ENCODE assay signal across 2 cellular contexts in the genomic region with DNA sequence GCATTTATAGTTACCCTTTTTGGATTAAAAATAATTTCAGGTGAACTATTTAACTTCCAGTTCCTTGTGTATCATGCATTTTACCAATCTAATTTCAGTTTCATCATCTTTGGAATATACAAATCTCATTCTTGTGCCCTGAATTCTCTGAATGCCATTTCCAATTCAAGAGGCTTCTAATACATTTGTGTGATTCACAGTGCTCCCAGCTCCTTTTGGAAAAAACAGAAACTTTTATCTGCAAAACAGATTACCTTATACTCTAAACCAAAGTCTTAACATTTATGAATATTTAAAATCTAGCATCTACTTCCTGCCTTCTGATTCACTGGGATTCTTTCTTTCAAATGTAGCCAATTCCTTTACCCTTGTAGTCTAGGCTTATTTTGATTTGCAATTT.
TF ChIP-seq lines count a peak whose summit lies in the region.

No MANE protein-coding gene starts in this region.

TF ChIP-seq in SK-N-SH, 30 proteins besides CTCF, POLR2A, EP300 and RAD21:
- TF ChIP-seq NFIC (IDR thresholded peaks at IDR 0.05; ENCODE audit: borderline replicate concordance) (no peak), TCF12 (IDR thresholded peaks at IDR 0.05) (no peak), USF1 (IDR thresholded peaks at IDR 0.05; ENCODE audit: borderline replicate concordance, low read depth) (no peak), JUND (IDR thresholded peaks at IDR 0.05) (no peak), FOXJ3 (CRISPR knock-in tag; IDR thresholded peaks at IDR 0.05) (no peak), SMC3 (IDR thresholded peaks at IDR 0.05; ENCODE audit: low read depth, low read length) (no peak), POLR2AphosphoS5 (IDR thresholded peaks at IDR 0.05; ENCODE audit: low read depth, low read length) (no peak), CHD2 (IDR thresholded peaks at IDR 0.05; ENCODE audit: low read length, partially characterized antibody) (no peak), RCOR1 (IDR thresholded peaks at IDR 0.05; ENCODE audit: low read length) (no peak), MEF2A (IDR thresholded peaks at IDR 0.05; ENCODE audit: borderline replicate concordance, low read depth) (no peak), TEAD4 (IDR thresholded peaks at IDR 0.05; ENCODE audit: borderline replicate concordance, insufficient read depth) (no peak), GATA2 (CRISPR knock-in tag; IDR thresholded peaks at IDR 0.05) (no peak), GABPA (IDR thresholded peaks at IDR 0.05; ENCODE audit: low read depth) (no peak), MXI1 (IDR thresholded peaks at IDR 0.05; ENCODE audit: low read depth, low read length) (no peak), REST (IDR thresholded peaks at IDR 0.05; ENCODE audit: low read depth, low read length) (no peak)
- TF ChIP-seq, protein P1, sequence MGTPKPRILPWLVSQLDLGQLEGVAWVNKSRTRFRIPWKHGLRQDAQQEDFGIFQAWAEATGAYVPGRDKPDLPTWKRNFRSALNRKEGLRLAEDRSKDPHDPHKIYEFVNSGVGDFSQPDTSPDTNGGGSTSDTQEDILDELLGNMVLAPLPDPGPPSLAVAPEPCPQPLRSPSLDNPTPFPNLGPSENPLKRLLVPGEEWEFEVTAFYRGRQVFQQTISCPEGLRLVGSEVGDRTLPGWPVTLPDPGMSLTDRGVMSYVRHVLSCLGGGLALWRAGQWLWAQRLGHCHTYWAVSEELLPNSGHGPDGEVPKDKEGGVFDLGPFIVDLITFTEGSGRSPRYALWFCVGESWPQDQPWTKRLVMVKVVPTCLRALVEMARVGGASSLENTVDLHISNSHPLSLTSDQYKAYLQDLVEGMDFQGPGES (IDR thresholded peaks at IDR 0.05; ENCODE audit: low read depth, low read length), result no peak
- TF ChIP-seq, protein P2, sequence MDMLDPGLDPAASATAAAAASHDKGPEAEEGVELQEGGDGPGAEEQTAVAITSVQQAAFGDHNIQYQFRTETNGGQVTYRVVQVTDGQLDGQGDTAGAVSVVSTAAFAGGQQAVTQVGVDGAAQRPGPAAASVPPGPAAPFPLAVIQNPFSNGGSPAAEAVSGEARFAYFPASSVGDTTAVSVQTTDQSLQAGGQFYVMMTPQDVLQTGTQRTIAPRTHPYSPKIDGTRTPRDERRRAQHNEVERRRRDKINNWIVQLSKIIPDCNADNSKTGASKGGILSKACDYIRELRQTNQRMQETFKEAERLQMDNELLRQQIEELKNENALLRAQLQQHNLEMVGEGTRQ (IDR thresholded peaks at IDR 0.05; ENCODE audit: borderline replicate concordance, low read depth, low read length), result no peak

TF ChIP-seq in SK-N-SH treated with all-trans-retinoic acid at 6 μM for 48 hours, 23 proteins besides CTCF, POLR2A, EP300 and RAD21:
- TF ChIP-seq, protein P3, sequence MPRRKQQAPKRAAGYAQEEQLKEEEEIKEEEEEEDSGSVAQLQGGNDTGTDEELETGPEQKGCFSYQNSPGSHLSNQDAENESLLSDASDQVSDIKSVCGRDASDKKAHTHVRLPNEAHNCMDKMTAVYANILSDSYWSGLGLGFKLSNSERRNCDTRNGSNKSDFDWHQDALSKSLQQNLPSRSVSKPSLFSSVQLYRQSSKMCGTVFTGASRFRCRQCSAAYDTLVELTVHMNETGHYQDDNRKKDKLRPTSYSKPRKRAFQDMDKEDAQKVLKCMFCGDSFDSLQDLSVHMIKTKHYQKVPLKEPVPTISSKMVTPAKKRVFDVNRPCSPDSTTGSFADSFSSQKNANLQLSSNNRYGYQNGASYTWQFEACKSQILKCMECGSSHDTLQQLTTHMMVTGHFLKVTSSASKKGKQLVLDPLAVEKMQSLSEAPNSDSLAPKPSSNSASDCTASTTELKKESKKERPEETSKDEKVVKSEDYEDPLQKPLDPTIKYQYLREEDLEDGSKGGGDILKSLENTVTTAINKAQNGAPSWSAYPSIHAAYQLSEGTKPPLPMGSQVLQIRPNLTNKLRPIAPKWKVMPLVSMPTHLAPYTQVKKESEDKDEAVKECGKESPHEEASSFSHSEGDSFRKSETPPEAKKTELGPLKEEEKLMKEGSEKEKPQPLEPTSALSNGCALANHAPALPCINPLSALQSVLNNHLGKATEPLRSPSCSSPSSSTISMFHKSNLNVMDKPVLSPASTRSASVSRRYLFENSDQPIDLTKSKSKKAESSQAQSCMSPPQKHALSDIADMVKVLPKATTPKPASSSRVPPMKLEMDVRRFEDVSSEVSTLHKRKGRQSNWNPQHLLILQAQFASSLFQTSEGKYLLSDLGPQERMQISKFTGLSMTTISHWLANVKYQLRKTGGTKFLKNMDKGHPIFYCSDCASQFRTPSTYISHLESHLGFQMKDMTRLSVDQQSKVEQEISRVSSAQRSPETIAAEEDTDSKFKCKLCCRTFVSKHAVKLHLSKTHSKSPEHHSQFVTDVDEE (CRISPR knock-in tag; IDR thresholded peaks at IDR 0.05), result no peak
- TF ChIP-seq, protein P4, sequence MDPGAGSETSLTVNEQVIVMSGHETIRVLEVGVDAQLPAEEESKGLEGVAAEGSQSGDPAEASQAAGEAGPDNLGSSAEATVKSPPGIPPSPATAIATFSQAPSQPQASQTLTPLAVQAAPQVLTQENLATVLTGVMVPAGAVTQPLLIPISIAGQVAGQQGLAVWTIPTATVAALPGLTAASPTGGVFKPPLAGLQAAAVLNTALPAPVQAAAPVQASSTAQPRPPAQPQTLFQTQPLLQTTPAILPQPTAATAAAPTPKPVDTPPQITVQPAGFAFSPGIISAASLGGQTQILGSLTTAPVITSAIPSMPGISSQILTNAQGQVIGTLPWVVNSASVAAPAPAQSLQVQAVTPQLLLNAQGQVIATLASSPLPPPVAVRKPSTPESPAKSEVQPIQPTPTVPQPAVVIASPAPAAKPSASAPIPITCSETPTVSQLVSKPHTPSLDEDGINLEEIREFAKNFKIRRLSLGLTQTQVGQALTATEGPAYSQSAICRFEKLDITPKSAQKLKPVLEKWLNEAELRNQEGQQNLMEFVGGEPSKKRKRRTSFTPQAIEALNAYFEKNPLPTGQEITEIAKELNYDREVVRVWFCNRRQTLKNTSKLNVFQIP (CRISPR knock-in tag; IDR thresholded peaks at IDR 0.05; ENCODE audit: borderline replicate concordance, low read depth), result no peak
- TF ChIP-seq BACH2 (CRISPR knock-in tag; IDR thresholded peaks at IDR 0.05; ENCODE audit: borderline replicate concordance) (no peak), ZFP3 (CRISPR knock-in tag; IDR thresholded peaks at IDR 0.05) (no peak), CREB5 (CRISPR knock-in tag; IDR thresholded peaks at IDR 0.05; ENCODE audit: low read depth) (no peak), GLIS3 (CRISPR knock-in tag; IDR thresholded peaks at IDR 0.05) (no peak), ESRRG (CRISPR knock-in tag; IDR thresholded peaks at IDR 0.05) (no peak), ZFP30 (CRISPR knock-in tag; IDR thresholded peaks at IDR 0.05) (no peak), SNAI2 (CRISPR knock-in tag; IDR thresholded peaks at IDR 0.05) (no peak), ZC3H10 (CRISPR knock-in tag; IDR thresholded peaks at IDR 0.05) (no peak)
- TF ChIP-seq, protein P5, sequence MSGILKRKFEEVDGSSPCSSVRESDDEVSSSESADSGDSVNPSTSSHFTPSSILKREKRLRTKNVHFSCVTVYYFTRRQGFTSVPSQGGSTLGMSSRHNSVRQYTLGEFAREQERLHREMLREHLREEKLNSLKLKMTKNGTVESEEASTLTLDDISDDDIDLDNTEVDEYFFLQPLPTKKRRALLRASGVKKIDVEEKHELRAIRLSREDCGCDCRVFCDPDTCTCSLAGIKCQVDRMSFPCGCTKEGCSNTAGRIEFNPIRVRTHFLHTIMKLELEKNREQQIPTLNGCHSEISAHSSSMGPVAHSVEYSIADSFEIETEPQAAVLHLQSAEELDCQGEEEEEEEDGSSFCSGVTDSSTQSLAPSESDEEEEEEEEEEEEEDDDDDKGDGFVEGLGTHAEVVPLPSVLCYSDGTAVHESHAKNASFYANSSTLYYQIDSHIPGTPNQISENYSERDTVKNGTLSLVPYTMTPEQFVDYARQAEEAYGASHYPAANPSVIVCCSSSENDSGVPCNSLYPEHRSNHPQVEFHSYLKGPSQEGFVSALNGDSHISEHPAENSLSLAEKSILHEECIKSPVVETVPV (CRISPR knock-in tag; IDR thresholded peaks at IDR 0.05), result no peak
